ENCODE assay signal across 18 cellular contexts in genomic region chr3:14867936-14868570, GRCh38. TPM values are rescaled to one million over a fixed set of nuclear protein-coding genes. Genes with fewer than 3 reads are reported as not detected.
DNase-seq lines count a peak whose midpoint lies in the region; ATAC-seq, FAIRE-seq and TF ChIP-seq lines count a peak whose summit lies in the region.
"Had no signal": no experiment of that assay in that cellular context is flagged by ENCODE, and none has a peak within 500 bp of the region (broad histone marks: within the 10 kb centered on the region; RNA-seq: fewer than 3 reads in every experiment).

No MANE protein-coding gene starts in this region.

- no peak for FAIRE-seq in H1 (lab: Jason Lieb, UNC)
- FAIRE-seq: A204.1, GM12892 had no signal

- H4K5ac ChIP-seq in H1 (ENCODE audit: insufficient read length, low read depth, low read length): no peak overlapping the region

- ATAC-seq in sciatic nerve (peak; percentile 47), HG03439 (IDR thresholded peaks at IDR 0.05; ENCODE audit: unreplicated experiment) (no peak), PC-3 (no peak)

- no peak overlapping the region for H2BK5ac ChIP-seq in H1 (ENCODE audit: low read depth, low read length)

- H3K79me1 ChIP-seq in H1 (ENCODE audit: low read depth, low read length): no peaks in the 10 kb centered on the region; the same call in none of the 2 replicates

- H3F3A ChIP-seq in PC-3 (ENCODE audit: low read length, unreplicated experiment): no peaks in the 10 kb centered on the region

- no peak overlapping the region for H2AFZ ChIP-seq in H1 (ENCODE audit: low read length)
- H2AFZ ChIP-seq in PC-3 (ENCODE audit: low read length): no peak overlapping the region

- no TSS peak for BruUV-seq in PC-3 (replicated peaks; lab: Mats Ljungman, UMichigan)

- no peak overlapping the region for H3K27ac ChIP-seq in BLaER1 treated with 17β-estradiol and CSF1 and Interleukin-3, amounts not matched to agents 10 nM and 100 nM
- H3K27ac ChIP-seq in HEK293 (ENCODE audit: extremely low read depth, low read depth, low read length): no peak overlapping the region
- no peak overlapping the region for H3K27ac ChIP-seq in H1 (ENCODE audit: low read depth, low read length)
- no peak overlapping the region for H3K27ac ChIP-seq in substantia nigra (ENCODE audit: low read depth, low read length, poor library complexity, severe bottlenecking)
- no peak overlapping the region for H3K27ac ChIP-seq in PC-3 (ENCODE audit: low read length)
- H3K27ac ChIP-seq: Peyer's patch had no signal

- no peak overlapping the region for H4K91ac ChIP-seq in H1 (replicated peaks; ENCODE audit: insufficient read length, low read length)

- no peak for TF ChIP-seq CTCF in HEK293 (tag by site-specific recombination; IDR thresholded peaks at IDR 0.05)
- no peak for TF ChIP-seq CTCF in H1 (IDR thresholded peaks at IDR 0.05; ENCODE audit: control extremely low read depth in 1 of 3, insufficient read depth in 1 of 3, low read depth in 1 of 3, low read length in 3 of 3)
- no peak for TF ChIP-seq CTCF in PC-3 (conservative IDR thresholded peaks at IDR 0.05; ENCODE audit: low read depth, low read length)

- H3K4me3 ChIP-seq in BLaER1 treated with 17β-estradiol and CSF1 and Interleukin-3, amounts not matched to agents 10 nM and 100 nM: no peak overlapping the region
- H3K4me3 ChIP-seq in HEK293 (ENCODE audit: low read depth, low read length) (no peak overlapping the region), H1 (ENCODE audit: extremely low read depth in 1 of 4, insufficient read depth in 2 of 4, low read depth in 3 of 4, low read length in 4 of 4) (no peak overlapping the region), PC-3 (ENCODE audit: low read length) (no peak overlapping the region)
- H3K4me3 ChIP-seq: Peyer's patch had no signal

- H3K79me2 ChIP-seq in H1 (ENCODE audit: control insufficient read depth in 1 of 2, insufficient read depth in 2 of 2, low read length in 2 of 2) (no peaks in the 10 kb centered on the region), PC-3 (ENCODE audit: low read length) (no peaks in the 10 kb centered on the region)

- no peak overlapping the region for H3K23ac ChIP-seq in H1 (ENCODE audit: insufficient read length)

- H3K14ac ChIP-seq in H1 (ENCODE audit: insufficient read length): no peak overlapping the region

- no peak overlapping the region for H2AK5ac ChIP-seq in H1 (ENCODE audit: low read depth, low read length)

- H2BK12ac ChIP-seq in H1 (ENCODE audit: low read depth, low read length): peak overlapping the region; percentile 52; the same call in 1 of the 2 replicates

- TF ChIP-seq EP300 in H1 (IDR thresholded peaks at IDR 0.05; ENCODE audit: borderline replicate concordance in 1 of 2, low read depth in 2 of 2, low read length in 2 of 2): no peak

- no peak overlapping the region for H3K56ac ChIP-seq in H1 (replicated peaks; ENCODE audit: insufficient read length, low read depth, low read length)

- POLR2A ChIA-PET in HEK293 (lab: Yijun Ruan, JAX): no interaction called here
- POLR2A ChIA-PET in H1 (lab: Charles Lee; ENCODE audit: partially characterized antibody): no interaction called here
- POLR2A ChIA-PET in PC-3 (lab: Charles Lee; ENCODE audit: unreplicated experiment): no interaction called here

- no peak overlapping the region for H3K18ac ChIP-seq in H1 (ENCODE audit: extremely low read depth, low read length)

- no peak overlapping the region for H3K4ac ChIP-seq in H1 (replicated peaks; ENCODE audit: insufficient read length, low read depth, low read length)

- 87% methylated on average over 11 of the region's 11 CpGs; no CpG with 5 or more reads in 1 of the 2 experiments for WGBS in H1 (ENCODE audit: extremely low coverage in 1 of 2, insufficient coverage in 1 of 2, insufficient read length in 1 of 2, insufficient replicate concordance in 2 of 2, low coverage in 1 of 2, low lambda C conversion rate in 2 of 2, missing lambda C conversion rate in 1 of 2), 2 experiments

- CTCF ChIA-PET in HEK293 (lab: Yijun Ruan, JAX) (no interaction called here), H1 (lab: Charles Lee; ENCODE audit: partially characterized antibody) (interaction anchor here (0.8 to 2.8 kb wide), 6 partner anchors 10 to 87 kb away, joined by 3 to 8 read pairs (median 3); no protein-coding TSS in a partner anchor), PC-3 (lab: Charles Lee) (no interaction called here)

- peaks cover 0 to 9% (median 7%) of the 10 kb centered on the region in 10 experiments; a peak in 13 of 20 replicates for H3K4me1 ChIP-seq in BLaER1 treated with 17β-estradiol and CSF1 and Interleukin-3, amounts not matched to agents 10 nM and 100 nM
- H3K4me1 ChIP-seq in HEK293 (ENCODE audit: control insufficient read depth, insufficient read depth, low read length): no peaks in the 10 kb centered on the region
- peaks cover 4 to 14% (median 12%) of the 10 kb centered on the region in 4 experiments for H3K4me1 ChIP-seq in H1 (replicated peaks in 1 of 4; ENCODE audit: control insufficient read depth in 3 of 4, insufficient read depth in 4 of 4, low read length in 3 of 4)
- no peaks in the 10 kb centered on the region for H3K4me1 ChIP-seq in PC-3 (ENCODE audit: insufficient read depth, low read length)
- H3K4me1 ChIP-seq: Caco-2 had no signal

- no peaks in the 10 kb centered on the region for H3K23me2 ChIP-seq in H1 (ENCODE audit: low read depth, low read length)

- no peak for TF ChIP-seq RAD21 in H1 (IDR thresholded peaks at IDR 0.05 in 1 of 2, conservative IDR thresholded peaks at IDR 0.05 in 1 of 2; ENCODE audit: low read depth in 2 of 2, low read length in 2 of 2)

- H3K27me3 ChIP-seq in BLaER1 treated with 17β-estradiol and CSF1 and Interleukin-3, amounts not matched to agents 10 nM and 100 nM: no peaks in the 10 kb centered on the region
- no peaks in the 10 kb centered on the region for H3K27me3 ChIP-seq in H1 (replicated peaks in 1 of 4; ENCODE audit: control insufficient read depth in 3 of 4, extremely low read depth in 1 of 4, insufficient read depth in 3 of 4, low read length in 3 of 4)
- peaks cover 67% of the 10 kb centered on the region for H3K27me3 ChIP-seq in PC-3 (ENCODE audit: low read length)
- H3K27me3 ChIP-seq: Peyer's patch had no signal

- TF ChIP-seq POLR2A in H1 (IDR thresholded peaks at IDR 0.05; ENCODE audit: control extremely low read depth in 1 of 2, low read depth in 2 of 2, low read length in 2 of 2): no peak

- 0 out of 22 replicates have a peak overlapping the region, but pooled peaks of 1 of the 11 experiments have one; percentile 18 for H3K9ac ChIP-seq in BLaER1 treated with 17β-estradiol and CSF1 and Interleukin-3, amounts not matched to agents 10 nM and 100 nM
- no peak overlapping the region for H3K9ac ChIP-seq in H1 (replicated peaks in 1 of 4; ENCODE audit: extremely low read depth in 1 of 4, low read depth in 3 of 4, low read length in 3 of 4)
- no peak overlapping the region for H3K9ac ChIP-seq in PC-3 (ENCODE audit: low read length)

- no peaks in the 10 kb centered on the region for H3K9me2 ChIP-seq in PC-3 (replicated peaks; ENCODE audit: low read length)

- H2BK20ac ChIP-seq in H1 (ENCODE audit: low read length): no peak overlapping the region

- DNase-seq in H1 (ENCODE audit: low read depth in 1 of 2, low spot score in 2 of 2): no peak
- no peak for DNase-seq in sciatic nerve (ENCODE audit: low spot score)
- no peak for DNase-seq in substantia nigra (lab: John Stamatoyannopoulos, UW)
- no peak for DNase-seq in germinal center (ENCODE audit: low spot score)
- DNase-seq in PC-3: no peak
- DNase-seq: Caco-2, KBM-7, NCI-H1105, NCI-H187, NCI-H69, Peyer's patch, SHP77 had no signal

- H2BK120ac ChIP-seq in H1 (replicated peaks; ENCODE audit: low read depth, low read length): no peak overlapping the region

- no peaks in the 10 kb centered on the region for H3K9me3 ChIP-seq in BLaER1 treated with 17β-estradiol and CSF1 and Interleukin-3, amounts not matched to agents 10 nM and 100 nM (replicated peaks in 1 of 11)
- no peaks in the 10 kb centered on the region for H3K9me3 ChIP-seq in HEK293 (ENCODE audit: control insufficient read depth, insufficient read depth, low read depth, low read length)
- no peaks in the 10 kb centered on the region for H3K9me3 ChIP-seq in H1 (ENCODE audit: insufficient read depth in 2 of 2, low read depth in 1 of 2, low read length in 1 of 2)
- no peaks in the 10 kb centered on the region for H3K9me3 ChIP-seq in PC-3 (ENCODE audit: low read length)
- H3K9me3 ChIP-seq: Caco-2, Peyer's patch had no signal

- H3K36me3 ChIP-seq in BLaER1 treated with 17β-estradiol and CSF1 and Interleukin-3, amounts not matched to agents 10 nM and 100 nM: no peaks in the 10 kb centered on the region
- H3K36me3 ChIP-seq in HEK293 (ENCODE audit: control insufficient read depth in 2 of 2, insufficient read depth in 1 of 2, low read length in 2 of 2) (no peaks in the 10 kb centered on the region), H1 (ENCODE audit: control insufficient read depth in 2 of 4, insufficient read depth in 4 of 4, low read length in 3 of 4) (no peaks in the 10 kb centered on the region), PC-3 (ENCODE audit: low read depth, low read length) (no peaks in the 10 kb centered on the region)
- H3K36me3 ChIP-seq: Peyer's patch had no signal

- peak overlapping the region in 7 of 11 experiments; percentile 5 to 61 (median 33); a peak in 8 of 22 replicates for H3K4me2 ChIP-seq in BLaER1 treated with 17β-estradiol and CSF1 and Interleukin-3, amounts not matched to agents 10 nM and 100 nM
- H3K4me2 ChIP-seq in H1 (ENCODE audit: insufficient read depth in 1 of 2, low read depth in 2 of 2, low read length in 2 of 2): no peak overlapping the region
- no peak overlapping the region for H3K4me2 ChIP-seq in PC-3 (ENCODE audit: low read length)

- H4K8ac ChIP-seq in H1 (ENCODE audit: extremely low read depth, insufficient read depth, low read length): no peak overlapping the region

- H2BK15ac ChIP-seq in H1 (ENCODE audit: low read length): no peak overlapping the region

- no peaks in the 10 kb centered on the region for H4K20me1 ChIP-seq in BLaER1 treated with 17β-estradiol and CSF1 and Interleukin-3, amounts not matched to agents 10 nM and 100 nM
- no peaks in the 10 kb centered on the region for H4K20me1 ChIP-seq in H1 (replicated peaks in 1 of 2; ENCODE audit: control insufficient read depth in 1 of 2, insufficient read depth in 2 of 2, low read length in 2 of 2)
- H4K20me1 ChIP-seq in PC-3 (ENCODE audit: low read length): no peaks in the 10 kb centered on the region

- intact Hi-C loops in sciatic nerve (cut with DNase I): no loop called here
- intact Hi-C loops in PC-3 (cut with micrococcal nuclease): no loop called here

TF ChIP-seq in H1, 55 proteins besides CTCF, POLR2A, EP300 and RAD21:
- TF ChIP-seq ASH2L (IDR thresholded peaks at IDR 0.05; ENCODE audit: low read length): no peak

RNA-seq across cellular contexts. Expression of gene FGD5, which starts 49.3 kb away (rescaled TPM):
- 14.3 and 15.3 TPM in 2 replicates for total RNA-seq in H1 (2021; fragmentation: NEBNext Ultra II Directional; extraction: Animal tissue kit (Norgen Biotek cat#: 25700))
- polyA plus RNA-seq in H1 (2011; rRNA removed): 4.7 and 6.0 TPM in 2 replicates
- 6.1 TPM for polyA plus RNA-seq in H1 (2011; cell fraction: cytosol; rRNA removed)
- polyA plus RNA-seq in H1 (2011; cell fraction: nucleus; rRNA removed): 8.1 TPM
- 6.0 to 11.3 TPM (median 8.8 TPM) in 4 replicates for polyA plus RNA-seq in H1 (2012, experiment 1 of 2)
- 4.3 TPM for polyA plus RNA-seq in H1 (2012, experiment 2 of 2)
- 9.0 TPM for polyA plus RNA-seq in H1 (2013, experiment 1 of 2)
- polyA plus RNA-seq in H1 (2013, experiment 2 of 2): 9.6 TPM
- 9.0 and 9.7 TPM in 2 replicates for polyA minus RNA-seq in H1 (2011; rRNA and poly(A)+ RNA removed)
- 6.8 TPM for polyA minus RNA-seq in H1 (2011; cell fraction: cytosol; rRNA and poly(A)+ RNA removed)
- polyA minus RNA-seq in H1 (2011; cell fraction: nucleus; rRNA and poly(A)+ RNA removed): 7.9 TPM
- total RNA-seq in sciatic nerve: 57.4 TPM
- not detected in 2 replicates for total RNA-seq in PC-3 (2014; rRNA removed)
- polyA plus RNA-seq: CD14-positive monocyte had no signal

Comparison
In these comparisons a context has a peak if more than half of its experiments do, and no peak if none do; other contexts are left out.
1. H3K4me2 ChIP-seq: peak in BLaER1 treated with 17β-estradiol and CSF1 and Interleukin-3, amounts not matched to agents 10 nM and 100 nM (7 of 11); none in H1 (0 of 2) and PC-3 (single experiment).
2. RNA of gene FGD5, which starts 49.3 kb away (total RNA-seq): 57.4 TPM in sciatic nerve (single experiment) and 14.3 to 15.3 TPM in H1; not detected in PC-3; every median in the first group is over 10 times any median in the second.